ENCODE assay signal across 15 cellular contexts in the genomic region with DNA sequence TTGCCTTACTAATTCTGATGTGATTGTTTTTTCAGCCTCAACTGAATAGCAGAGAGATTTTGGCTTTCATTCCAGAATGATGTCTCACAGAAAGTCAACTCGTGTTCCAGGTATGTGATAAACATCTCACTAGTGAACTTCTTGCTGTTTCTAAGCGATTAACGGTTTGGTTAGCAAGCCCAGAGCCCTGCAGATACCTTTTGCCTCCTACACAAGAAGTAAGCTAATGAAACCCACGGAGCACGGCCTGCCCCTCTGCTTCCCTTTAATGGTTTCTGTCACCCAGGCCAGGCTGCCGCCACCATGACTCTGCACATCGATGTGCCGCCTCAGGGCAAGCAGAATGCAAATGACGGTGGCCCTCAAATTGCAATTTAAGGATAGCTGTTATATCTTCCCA.
DNase-seq lines count a peak whose midpoint lies in the region; ATAC-seq and TF ChIP-seq lines count a peak whose summit lies in the region.
"Had no signal": no experiment of that assay in that cellular context is flagged by ENCODE, and none has a peak within 500 bp of the region (broad histone marks: within the 10 kb centered on the region; RNA-seq: fewer than 3 reads in every experiment).

No MANE protein-coding gene starts in this region.

- H3F3A ChIP-seq in Loucy (ENCODE audit: low read depth) (no peaks in the 10 kb centered on the region), MM.1S (ENCODE audit: insufficient read depth, low read length) (peaks cover 8% of the 10 kb centered on the region; the same call in 1 of the 2 replicates)

- no peak overlapping the region for H3K27ac ChIP-seq in mammary epithelial cell (ENCODE audit: insufficient read depth, low read depth, low read length)
- H3K27ac ChIP-seq in transverse colon, result no peak overlapping the region
- no peak overlapping the region for H3K27ac ChIP-seq in MM.1S (ENCODE audit: low read length)
- H3K27ac ChIP-seq: neutrophil had no signal

- H2AFZ ChIP-seq in Loucy (ENCODE audit: low read length) (peak overlapping the region; percentile 31; the same call in 1 of the 2 replicates), mammary epithelial cell (ENCODE audit: low read depth, low read length) (no peak overlapping the region), MM.1S (ENCODE audit: low read length) (no peak overlapping the region)

- DNase-seq in mammary epithelial cell (peak; percentile 7), transverse colon (peak; percentile 43), MM.1S (no peak), SW 1271 (lab: John Stamatoyannopoulos, UW) (no peak)
- DNase-seq: activated CD8-positive, alpha-beta memory T cell treated with anti-CD3 and anti-CD28 coated beads for 24 hours; cortex of kidney; kidney glomerular epithelial cell; NCI-H1048; NCI-H524 treated with DMSO at 0.1 percent for 48 hours; stimulated activated naive CD4-positive, alpha-beta T cell had no signal

- H3K4me2 ChIP-seq in Loucy (ENCODE audit: low read depth, low read length, poor library complexity, severe bottlenecking) (peak overlapping the region; percentile 32), mammary epithelial cell (ENCODE audit: insufficient read depth, low read depth, low read length) (no peak overlapping the region), MM.1S (ENCODE audit: low read depth, low read length) (no peak overlapping the region)

- no peak for TF ChIP-seq CTCF in Loucy (conservative IDR thresholded peaks at IDR 0.05; ENCODE audit: low read length)
- no peak for TF ChIP-seq CTCF in mammary epithelial cell (conservative IDR thresholded peaks at IDR 0.05 in 1 of 2, IDR thresholded peaks at IDR 0.05 in 1 of 2; ENCODE audit: extremely low read depth in 1 of 2, insufficient read depth in 1 of 2, low read depth in 1 of 2, low read length in 2 of 2)
- TF ChIP-seq CTCF in transverse colon (IDR thresholded peaks at IDR 0.05), result no peak
- no peak for TF ChIP-seq CTCF in MM.1S (IDR thresholded peaks at IDR 0.05; ENCODE audit: low read length)

- in situ Hi-C loops in mammary epithelial cell (cut with MboI; ENCODE audit: low sequenced_read_pairs in 2 of 2) (no loop called here), transverse colon (cut with MboI; ENCODE audit: low pct_ligation_motif_present in 1 of 4, low pct_unique_long_range_greater_than_20kb in 1 of 4, low sequenced_read_pairs in 3 of 4) (no loop called here)

- no peaks in the 10 kb centered on the region for H4K20me1 ChIP-seq in Loucy (ENCODE audit: insufficient read depth, low read length, poor library complexity, severe bottlenecking)
- no peaks in the 10 kb centered on the region for H4K20me1 ChIP-seq in mammary epithelial cell (ENCODE audit: insufficient read depth, low read length)
- no peaks in the 10 kb centered on the region for H4K20me1 ChIP-seq in MM.1S (ENCODE audit: insufficient read depth, low read length)

- H3K9me3 ChIP-seq in Loucy (ENCODE audit: insufficient read depth, low read depth, low read length) (no peaks in the 10 kb centered on the region), mammary epithelial cell (replicated peaks; ENCODE audit: insufficient read depth, low read length) (no peaks in the 10 kb centered on the region), transverse colon (no peaks in the 10 kb centered on the region), MM.1S (replicated peaks; ENCODE audit: insufficient read depth, low read length) (no peaks in the 10 kb centered on the region)
- H3K9me3 ChIP-seq: neutrophil had no signal

- H3K79me2 ChIP-seq in Loucy (ENCODE audit: insufficient read depth, low read length), result no peaks in the 10 kb centered on the region
- no peaks in the 10 kb centered on the region for H3K79me2 ChIP-seq in mammary epithelial cell (ENCODE audit: insufficient read depth, low read length)
- no peaks in the 10 kb centered on the region for H3K79me2 ChIP-seq in MM.1S (ENCODE audit: low read length)

- intact Hi-C loops in mammary epithelial cell (cut with micrococcal nuclease) (no loop called here), transverse colon (cut with DNase I; ENCODE audit: low total_unique reads) (no loop called here)

- H3K27me3 ChIP-seq in Loucy (ENCODE audit: insufficient read depth, low read length, poor library complexity, severe bottlenecking), result no peaks in the 10 kb centered on the region
- H3K27me3 ChIP-seq in mammary epithelial cell (ENCODE audit: insufficient read depth, low read length), result no peaks in the 10 kb centered on the region
- H3K27me3 ChIP-seq in transverse colon, result no peaks in the 10 kb centered on the region
- H3K27me3 ChIP-seq in MM.1S (replicated peaks; ENCODE audit: insufficient read depth, low read length), result no peaks in the 10 kb centered on the region

- TF ChIP-seq EP300 in transverse colon (IDR thresholded peaks at IDR 0.05; ENCODE audit: low read depth), result no peak

- peak overlapping the region; percentile 11 for H3K9ac ChIP-seq in Loucy (ENCODE audit: low read depth, low read length, poor library complexity, severe bottlenecking)
- H3K9ac ChIP-seq in mammary epithelial cell (ENCODE audit: insufficient read depth, low read length), result no peak overlapping the region
- no peak overlapping the region for H3K9ac ChIP-seq in MM.1S (ENCODE audit: low read length)

- TF ChIP-seq POLR2A in transverse colon (IDR thresholded peaks at IDR 0.05), result no peak

- ATAC-seq in GM19397 (IDR thresholded peaks at IDR 0.05; ENCODE audit: unreplicated experiment) (peak; percentile 62), HG02981 (IDR thresholded peaks at IDR 0.05; ENCODE audit: unreplicated experiment) (no peak)
- ATAC-seq: activated naive CD4-positive, alpha-beta T cell treated with anti-CD3 and anti-CD28 coated beads, Interleukin-2, amount 50 U/mL, for 72 hours had no signal

- CTCF ChIA-PET in mammary epithelial cell (lab: Charles Lee; ENCODE audit: low non-redundant PET), result no interaction called here

- H3K4me3 ChIP-seq in Loucy (ENCODE audit: low read length, poor library complexity, severe bottlenecking) (no peak overlapping the region), mammary epithelial cell (replicated peaks in 1 of 3; ENCODE audit: insufficient read depth in 1 of 3, low read depth in 2 of 3, low read length in 3 of 3) (no peak overlapping the region), transverse colon (no peak overlapping the region), MM.1S (ENCODE audit: low read length) (no peak overlapping the region)

- 37% methylated on average over 9 of the region's 9 CpGs for WGBS in mammary epithelial cell (ENCODE audit: low coverage, missing lambda C conversion rate)
- 75 to 77% methylated on average over 8 to 9 of the region's 9 CpGs for WGBS in transverse colon (ENCODE audit: low coverage in 1 of 2), 2 donors

- H3K9me2 ChIP-seq in Loucy (replicated peaks; ENCODE audit: low read depth, low read length), result no peaks in the 10 kb centered on the region
- no peaks in the 10 kb centered on the region for H3K9me2 ChIP-seq in MM.1S (replicated peaks; ENCODE audit: insufficient read depth, low read length)

- dilution Hi-C loops in mammary epithelial cell (cut with HindIII; ENCODE audit: low sequenced_read_pairs), result no loop called here

- BruUV-seq in mammary epithelial cell (replicated peaks; lab: Mats Ljungman, UMichigan), result no TSS peak

- H3K4me1 ChIP-seq in Loucy (ENCODE audit: insufficient read depth, low read length, poor library complexity, severe bottlenecking) (peaks cover 31% of the 10 kb centered on the region), mammary epithelial cell (ENCODE audit: insufficient read depth, low read length) (no peaks in the 10 kb centered on the region), transverse colon (no peaks in the 10 kb centered on the region), MM.1S (ENCODE audit: low read length) (peaks cover 7% of the 10 kb centered on the region; the same call in 1 of the 2 replicates)

- H3K36me3 ChIP-seq in Loucy (ENCODE audit: insufficient read depth, low read length) (no peaks in the 10 kb centered on the region), mammary epithelial cell (ENCODE audit: insufficient read depth, low read length) (no peaks in the 10 kb centered on the region), transverse colon (no peaks in the 10 kb centered on the region), MM.1S (replicated peaks; ENCODE audit: insufficient read depth, low read length) (no peaks in the 10 kb centered on the region)
- H3K36me3 ChIP-seq: neutrophil had no signal

Comparison
In these comparisons a context has a peak if more than half of its experiments do, and no peak if none do; other contexts are left out.
1. DNase-seq: peak in mammary epithelial cell (single experiment) and transverse colon (single experiment); none in MM.1S (single experiment) and SW 1271 (0 of 2).